In the genomic region with DNA sequence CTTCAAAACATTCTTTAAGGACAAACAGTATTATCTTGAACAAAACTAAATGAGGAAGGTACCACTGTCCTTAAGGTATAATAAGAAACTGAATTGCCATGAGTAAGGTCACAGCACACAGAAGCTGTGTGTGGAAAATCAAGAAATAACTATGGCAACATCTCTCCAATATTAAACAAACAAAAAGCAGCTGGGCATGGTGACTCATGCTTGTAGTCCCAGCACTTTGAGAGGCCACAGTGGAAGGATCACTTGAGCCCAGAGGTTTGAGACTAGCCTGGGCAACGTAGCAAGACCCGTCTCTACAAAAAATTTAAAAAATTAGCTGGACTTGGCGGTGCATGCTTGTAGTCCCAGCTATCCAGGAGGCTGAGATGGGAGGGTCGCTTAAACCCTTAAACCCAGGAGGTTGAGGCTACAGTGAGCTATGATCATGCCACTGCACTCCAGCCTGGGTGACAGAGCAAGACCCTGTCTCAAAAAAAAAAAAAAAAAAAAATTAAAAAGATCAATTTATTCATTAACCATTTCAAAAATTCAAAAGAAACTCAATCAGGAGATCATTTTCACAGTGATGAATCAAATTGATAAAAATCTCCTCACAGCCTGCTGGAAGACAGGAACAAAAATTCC, we compare ENCODE assay signal across 11 cellular contexts.
DNase-seq lines count a peak whose midpoint lies in the region; ATAC-seq and TF ChIP-seq lines count a peak whose summit lies in the region.
"Had no signal": no experiment of that assay in that cellular context is flagged by ENCODE, and none has a peak within 500 bp of the region (broad histone marks: within the 10 kb centered on the region; RNA-seq: fewer than 3 reads in every experiment).

No MANE protein-coding gene starts in this region.

- H3K27ac ChIP-seq in gastroesophageal sphincter, result peak overlapping the region in 2 of 4 donors; percentile 35 to 52
- peak overlapping the region; percentile 47 for H3K27ac ChIP-seq in subcutaneous abdominal adipose tissue (ENCODE audit: low read depth, low read length)
- H3K27ac ChIP-seq: 22Rv1 had no signal

- no peaks in the 10 kb centered on the region for H3K36me3 ChIP-seq in gastroesophageal sphincter
- H3K36me3 ChIP-seq in subcutaneous abdominal adipose tissue (ENCODE audit: control insufficient read depth in 5 of 5, insufficient read depth in 5 of 5, low read length in 5 of 5), result no peaks in the 10 kb centered on the region
- H3K36me3 ChIP-seq: ascending aorta had no signal

- no peak for TF ChIP-seq CTCF in gastroesophageal sphincter (IDR thresholded peaks at IDR 0.05)

- H3K27me3 ChIP-seq in gastroesophageal sphincter, result no peaks in the 10 kb centered on the region
- no peaks in the 10 kb centered on the region for H3K27me3 ChIP-seq in subcutaneous abdominal adipose tissue (ENCODE audit: control insufficient read depth in 5 of 5, insufficient read depth in 4 of 5, low read length in 5 of 5)
- H3K27me3 ChIP-seq: ascending aorta had no signal

- H3K4me3 ChIP-seq in gastroesophageal sphincter (no peak overlapping the region), subcutaneous abdominal adipose tissue (ENCODE audit: low read depth in 1 of 5, low read length in 5 of 5) (no peak overlapping the region)
- H3K4me3 ChIP-seq: ascending aorta had no signal

- WGBS in gastroesophageal sphincter (ENCODE audit: low coverage in 1 of 2), 2 donors, result 10 to 38% methylated on average over 2 to 3 of the region's 4 CpGs

- H3K4me1 ChIP-seq in gastroesophageal sphincter (peaks cover 0 to 20% (median 4%) of the 10 kb centered on the region in 3 donors), subcutaneous abdominal adipose tissue (ENCODE audit: control insufficient read depth in 5 of 5, insufficient read depth in 5 of 5, low read length in 5 of 5) (peaks cover 1 to 11% (median 6%) of the 10 kb centered on the region in 5 donors)

- H3K9me3 ChIP-seq in gastroesophageal sphincter (no peaks in the 10 kb centered on the region), subcutaneous abdominal adipose tissue (ENCODE audit: control insufficient read depth in 5 of 5, low read length in 5 of 5) (no peaks in the 10 kb centered on the region)
- H3K9me3 ChIP-seq: ascending aorta had no signal

- DNase-seq in DMS 273 (lab: John Stamatoyannopoulos, UW; ENCODE audit: unreplicated experiment) (peak; percentile 32), DMS 273 treated with DMSO at 0.1 percent for 48 hours (lab: John Stamatoyannopoulos, UW) (no peak), SW 1271 (lab: John Stamatoyannopoulos, UW) (peak; percentile 10 to 77), NCI-H1105 treated with DMSO at 0.1 percent for 48 hours (lab: John Stamatoyannopoulos, UW) (no peak), NCI-H1417 treated with DMSO at 0.1 percent for 48 hours (lab: John Stamatoyannopoulos, UW) (no peak), middle frontal gyrus (ENCODE audit: extremely low spot score, low spot score) (no peak)
- DNase-seq: naive thymus-derived CD8-positive, alpha-beta T cell had no signal

- TF ChIP-seq EP300 in gastroesophageal sphincter (IDR thresholded peaks at IDR 0.05), result no peak

- peak; percentile 63 for ATAC-seq in gastroesophageal sphincter
- ATAC-seq: naive thymus-derived CD8-positive, alpha-beta T cell had no signal

- no peak for TF ChIP-seq POLR2A in gastroesophageal sphincter (IDR thresholded peaks at IDR 0.05)

- no peak overlapping the region for H3K9ac ChIP-seq in subcutaneous abdominal adipose tissue (ENCODE audit: low read length in 5 of 5)

Comparison
In these comparisons a context has a peak if more than half of its experiments do, and no peak if none do; other contexts are left out.
1. DNase-seq: peak in DMS 273 (single experiment) and SW 1271 (2 of 2); none in DMS 273 treated with DMSO at 0.1 percent for 48 hours (single experiment), NCI-H1105 treated with DMSO at 0.1 percent for 48 hours (single experiment), NCI-H1417 treated with DMSO at 0.1 percent for 48 hours (single experiment) and middle frontal gyrus (single experiment).